ENCODE assay signal across 15 cellular contexts in genomic region chr21:17738171-17738953, GRCh38.
"Had no signal": no experiment of that assay in that cellular context is flagged by ENCODE, and none has a peak within 500 bp of the region (broad histone marks: within the 10 kb centered on the region; RNA-seq: fewer than 3 reads in every experiment).

No MANE protein-coding gene starts in this region.

- H2AFZ ChIP-seq: parathyroid adenoma had no signal

- H3K79me2 ChIP-seq: parathyroid adenoma had no signal

- H3K36me3 ChIP-seq: heart left ventricle, spleen had no signal

- H3K27ac ChIP-seq: heart left ventricle, parathyroid adenoma, SK-N-MC, spleen had no signal

- DNase-seq: activated CD4-positive, alpha-beta T cell treated with anti-CD3 and anti-CD28 coated beads, Interleukin-2, amount 50 U/mL, for 48 hours; activated gamma-delta T cell; activated T-cell treated with anti-CD3 and anti-CD28 coated beads, Interleukin-2, amount 50 U/mL, for 4 hours; amygdala; right cardiac atrium; spleen; stimulated activated CD4-positive, alpha-beta T cell treated with anti-CD3 and anti-CD28 coated beads, Interleukin-2, amount 100 ng/mL, for 24 hours; stimulated activated naive B cell treated with anti-CD40 and anti-IgM and Interleukin-4, amounts not matched to agents 10 μg/mL and 1 μg/mL and 100 μg/mL, for 72 hours; T-helper 1 cell had no signal

- H3K4me3 ChIP-seq: heart left ventricle, SK-N-MC, spleen had no signal

- H3K4me1 ChIP-seq: parathyroid adenoma, spleen had no signal

- H3K9ac ChIP-seq: parathyroid adenoma had no signal

- H3K27me3 ChIP-seq: heart left ventricle, spleen had no signal

- ATAC-seq: activated T-cell treated with anti-CD3 and anti-CD28 coated beads, Interleukin-2, amount 50 U/mL, for 4 hours; heart left ventricle; right cardiac atrium; stimulated activated naive B cell treated with anti-CD40 and anti-IgM and Interleukin-4, amounts not matched to agents 10 μg/mL and 1 μg/mL and 100 μg/mL, for 72 hours had no signal

- FAIRE-seq: bronchial epithelial cell, frontal cortex, islet of Langerhans had no signal
